Comparison of ENCODE assay signal across 1 cellular context in genomic region chr16:75398333-75398732, GRCh38.
TF ChIP-seq lines count a peak whose summit lies in the region.

No MANE protein-coding gene starts in this region.

TF ChIP-seq in GM23338, 12 proteins besides CTCF, POLR2A, EP300 and RAD21 (continued from another document):
- TF ChIP-seq NANOG (IDR thresholded peaks at IDR 0.05; ENCODE audit: borderline replicate concordance) (no peak), ZNF462 (CRISPR knock-in tag; IDR thresholded peaks at IDR 0.05) (no peak)
